Comparison of ENCODE assay signal across 15 cellular contexts in genomic region chr5:124670672-124671592, GRCh38.
DNase-seq lines count a peak whose midpoint lies in the region; ATAC-seq and TF ChIP-seq lines count a peak whose summit lies in the region.
"Had no signal": no experiment of that assay in that cellular context is flagged by ENCODE, and none has a peak within 500 bp of the region (broad histone marks: within the 10 kb centered on the region; RNA-seq: fewer than 3 reads in every experiment).

No MANE protein-coding gene starts in this region.

- H3K4me3 Mint-ChIP-seq in Caco-2 (ENCODE audit: unreplicated experiment), result no peak overlapping the region
- peak overlapping the region; percentile 31 to 71 (median 47) for H3K4me3 Mint-ChIP-seq in brain
- H3K4me3 Mint-ChIP-seq: natural killer cell; stimulated activated memory B cell treated with anti-CD40 and anti-IgM and Interleukin-4, amounts not matched to agents 10 μg/mL and 1 μg/mL and 100 μg/mL, for 72 hours had no signal

- H3K36me3 Mint-ChIP-seq in Caco-2 (ENCODE audit: insufficient read depth, unreplicated experiment), result no peaks in the 10 kb centered on the region
- peaks cover 22% of the 10 kb centered on the region for H3K36me3 Mint-ChIP-seq in brain
- H3K36me3 Mint-ChIP-seq: natural killer cell; stimulated activated memory B cell treated with anti-CD40 and anti-IgM and Interleukin-4, amounts not matched to agents 10 μg/mL and 1 μg/mL and 100 μg/mL, for 72 hours had no signal

- H3K4me1 Mint-ChIP-seq in Caco-2 (ENCODE audit: low read depth, unreplicated experiment), result peaks cover 45% of the 10 kb centered on the region
- peaks cover 71% of the 10 kb centered on the region for H3K4me1 Mint-ChIP-seq in brain
- H3K4me1 Mint-ChIP-seq: natural killer cell had no signal

- CTCF ChIA-PET in Caco-2 (lab: Charles Lee), result no interaction called here

- H3K27me3 ChIP-seq in Caco-2 (replicated peaks; ENCODE audit: control insufficient read depth, insufficient read depth, low read length), result no peaks in the 10 kb centered on the region
- H3K27me3 ChIP-seq: BE2C, heart left ventricle had no signal

- no peak for ATAC-seq in GM18520 (IDR thresholded peaks at IDR 0.05; ENCODE audit: unreplicated experiment)
- ATAC-seq: natural killer cell; stimulated activated memory B cell treated with anti-CD40 and anti-IgM and Interleukin-4, amounts not matched to agents 10 μg/mL and 1 μg/mL and 100 μg/mL, for 72 hours had no signal

- H3K9me3 Mint-ChIP-seq in Caco-2 (ENCODE audit: unreplicated experiment) (no peaks in the 10 kb centered on the region), brain (no peaks in the 10 kb centered on the region)
- H3K9me3 Mint-ChIP-seq: natural killer cell; stimulated activated memory B cell treated with anti-CD40 and anti-IgM and Interleukin-4, amounts not matched to agents 10 μg/mL and 1 μg/mL and 100 μg/mL, for 72 hours had no signal

- intact Hi-C loops in Caco-2 (cut with micrococcal nuclease; ENCODE audit: unreplicated experiment), result no loop called here

- H3K27me3 Mint-ChIP-seq in Caco-2 (ENCODE audit: insufficient read depth, unreplicated experiment), result no peaks in the 10 kb centered on the region
- H3K27me3 Mint-ChIP-seq in brain, result peaks cover 3% of the 10 kb centered on the region
- H3K27me3 Mint-ChIP-seq: stimulated activated memory B cell treated with anti-CD40 and anti-IgM and Interleukin-4, amounts not matched to agents 10 μg/mL and 1 μg/mL and 100 μg/mL, for 72 hours had no signal

- H3K27ac Mint-ChIP-seq in Caco-2 (ENCODE audit: unreplicated experiment), result peak overlapping the region; percentile 52
- H3K27ac Mint-ChIP-seq in brain, result peak overlapping the region in 4 of 5 experiments; percentile 61 to 91 (median 73)
- H3K27ac Mint-ChIP-seq: natural killer cell; stimulated activated memory B cell treated with anti-CD40 and anti-IgM and Interleukin-4, amounts not matched to agents 10 μg/mL and 1 μg/mL and 100 μg/mL, for 72 hours had no signal

- TF ChIP-seq POLR2A in erythroblast (IDR thresholded peaks at IDR 0.05; ENCODE audit: low read length), result no peak

- TF ChIP-seq CTCF in Caco-2 (IDR thresholded peaks at IDR 0.05; ENCODE audit: insufficient read depth in 1 of 2, low read depth in 1 of 2, low read length in 1 of 2, severe bottlenecking in 1 of 2, unreplicated experiment in 1 of 2) (no peak), brain (conservative IDR thresholded peaks at IDR 0.05) (no peak)

- POLR2A ChIA-PET in Caco-2 (lab: Charles Lee), result no interaction called here

- H3K4me3 ChIP-seq in Caco-2 (ENCODE audit: low read depth, low read length), result no peak overlapping the region
- no peak overlapping the region for H3K4me3 ChIP-seq in mesodermal cell (ENCODE audit: extremely low read depth, insufficient read depth, low read length, poor library complexity, severe bottlenecking)
- H3K4me3 ChIP-seq: heart left ventricle had no signal

- WGBS in mesodermal cell (ENCODE audit: insufficient coverage in 2 of 2), 2 experiments, result 57 to 100% methylated on average over 1 to 3 of the region's 4 CpGs

- H3K27ac ChIP-seq in mesodermal cell (ENCODE audit: low read depth, low read length, severe bottlenecking), result peak overlapping the region; percentile 30

- no peak for DNase-seq in Caco-2
- DNase-seq in NCI-H146 treated with DMSO at 0.1 percent for 48 hours (lab: John Stamatoyannopoulos, UW; ENCODE audit: unreplicated experiment), result peak; percentile 93
- no peak for DNase-seq in HK-2 (ENCODE audit: unreplicated experiment)
- DNase-seq in anterior cingulate cortex (lab: John Stamatoyannopoulos, UW), result no peak
- no peak for DNase-seq in erythroblast (lab: John Stamatoyannopoulos, UW)
- DNase-seq: activated CD8-positive, alpha-beta memory T cell treated with anti-CD3 and anti-CD28 coated beads for 24 hours; activated effector memory CD4-positive, alpha-beta T cell treated with anti-CD3 and anti-CD28 coated beads, Interleukin-2, amount 50 U/mL, for 16 hours; BE2C; heart left ventricle; left cardiac atrium; natural killer cell had no signal

- H3K9me3 ChIP-seq in Caco-2 (no peaks in the 10 kb centered on the region), mesodermal cell (ENCODE audit: control insufficient read depth, low read length) (no peaks in the 10 kb centered on the region)
- H3K9me3 ChIP-seq: BE2C, heart left ventricle had no signal

- BruUV-seq in Caco-2 (replicated peaks; lab: Mats Ljungman, UMichigan), result no TSS peak

- peaks cover 25% of the 10 kb centered on the region for H3K4me1 ChIP-seq in Caco-2
- peaks cover 12% of the 10 kb centered on the region for H3K4me1 ChIP-seq in mesodermal cell (ENCODE audit: control insufficient read depth, insufficient read depth, low read length, poor library complexity, severe bottlenecking)

- H3K36me3 ChIP-seq in Caco-2 (ENCODE audit: control insufficient read depth, insufficient read depth, low read length) (no peaks in the 10 kb centered on the region), mesodermal cell (ENCODE audit: control insufficient read depth, insufficient read depth, low read length) (peaks cover 3% of the 10 kb centered on the region)
- H3K36me3 ChIP-seq: BE2C, heart left ventricle had no signal
